Comparison of ENCODE assay signal across 18 cellular contexts in genomic region chr3:130442284-130442683, GRCh38.
A peak's percentile ranks its signal among the peaks of the same experiment; 100 is the strongest.
DNase-seq lines count a peak whose midpoint lies in the region; ATAC-seq lines count a peak whose summit lies in the region.
"Had no signal": no experiment of that assay in that cellular context is flagged by ENCODE, and none has a peak within 500 bp of the region (broad histone marks: within the 10 kb centered on the region; RNA-seq: fewer than 3 reads in every experiment).

No MANE protein-coding gene starts in this region.

- no peak overlapping the region for H3K9ac ChIP-seq in SK-N-MC (ENCODE audit: insufficient read length)

- no peak overlapping the region for H3K27ac ChIP-seq in SK-N-MC
- H3K27ac ChIP-seq: C4-2B had no signal

- no peak overlapping the region for H3K4me3 ChIP-seq in SK-N-MC

- no peaks in the 10 kb centered on the region for H3K9me3 ChIP-seq in SK-N-MC (ENCODE audit: low read depth, low read length)

- ATAC-seq in GM21390 (IDR thresholded peaks at IDR 0.05; ENCODE audit: unreplicated experiment) (no peak), GM18517 (IDR thresholded peaks at IDR 0.05; ENCODE audit: unreplicated experiment) (no peak), GM21737 (IDR thresholded peaks at IDR 0.05; ENCODE audit: unreplicated experiment) (no peak)
- ATAC-seq: Panc1 had no signal

- peak; percentile 24 for DNase-seq in NCI-H2107 treated with DMSO at 0.1 percent for 48 hours (lab: John Stamatoyannopoulos, UW; ENCODE audit: unreplicated experiment)
- no peak for DNase-seq in NCI-H2107 (lab: John Stamatoyannopoulos, UW)
- peak; percentile 47 for DNase-seq in SK-N-MC (ENCODE audit: low read depth, low spot score)
- DNase-seq in iPS DF 4.7 (ENCODE audit: extremely low read depth, low spot score), result peak; percentile 16
- no peak for DNase-seq in HPDE6-E6E7 (ENCODE audit: extremely low spot score)
- DNase-seq: COR-L47, DMS153, MM.1S, NCI-H1436, NCI-H2081, NCI-H345, SHP77, T-helper 2 cell had no signal

- H3K36me3 ChIP-seq in SK-N-MC (ENCODE audit: insufficient read depth, low read length), result no peaks in the 10 kb centered on the region

Comparison
In these comparisons a context has a peak if more than half of its experiments do, and no peak if none do; other contexts are left out.
1. DNase-seq: peak in NCI-H2107 treated with DMSO at 0.1 percent for 48 hours (single experiment), SK-N-MC (single experiment) and iPS DF 4.7 (single experiment); none in NCI-H2107 (single experiment) and HPDE6-E6E7 (single experiment).